10 cellular contexts compared by ENCODE assay signal in the genomic region with DNA sequence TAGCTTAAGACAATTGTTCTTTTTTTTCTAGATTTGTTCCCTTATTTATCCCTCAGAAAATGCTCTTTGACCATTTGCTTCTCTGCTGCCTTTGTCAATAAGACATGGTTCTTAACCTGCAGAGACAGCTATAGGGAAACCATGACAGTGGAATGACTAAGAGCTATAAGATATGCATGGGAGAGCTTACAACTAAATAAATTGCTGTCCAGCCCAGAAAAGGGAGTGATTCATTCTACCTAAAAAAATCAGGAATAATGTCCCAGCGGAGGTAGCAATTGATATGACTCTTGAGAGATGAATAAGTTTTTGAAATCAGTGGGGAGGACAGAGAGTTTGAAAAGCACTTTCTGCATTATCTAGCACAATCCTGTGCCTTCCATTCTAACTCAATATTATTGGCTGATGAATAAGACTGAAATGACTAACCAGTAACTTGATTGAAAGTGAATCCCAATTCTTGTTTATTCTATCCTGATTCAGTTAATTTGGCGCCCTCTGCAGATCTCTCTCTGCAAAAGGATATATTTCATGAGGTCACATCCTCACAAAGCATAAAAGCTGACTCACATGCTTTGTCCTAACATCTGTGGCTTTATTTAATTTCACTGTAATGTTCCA.
DNase-seq lines count a peak whose midpoint lies in the region; ATAC-seq and TF ChIP-seq lines count a peak whose summit lies in the region.
"Had no signal": no experiment of that assay in that cellular context is flagged by ENCODE, and none has a peak within 500 bp of the region (broad histone marks: within the 10 kb centered on the region; RNA-seq: fewer than 3 reads in every experiment).

No MANE protein-coding gene starts in this region.

- no peaks in the 10 kb centered on the region for H3K4me1 Mint-ChIP-seq in activated CD4-positive, alpha-beta T cell treated with anti-CD3 and anti-CD28 coated beads, Interleukin-2, amount 10 ng/mL, durations not matched to agents 7 days and 5 days
- H3K4me1 Mint-ChIP-seq: IgD-negative memory B cell had no signal

- no peaks in the 10 kb centered on the region for H3K9me3 ChIP-seq in ascending aorta

- DNase-seq in Caki2 (ENCODE audit: low read depth) = peak; percentile 30
- DNase-seq in HuH-7 (ENCODE audit: low spot score) = peak; percentile 2
- peak; percentile 36 for DNase-seq in SK-N-DZ (ENCODE audit: low spot score)
- DNase-seq in iPS-NIHi11 (ENCODE audit: low spot score) = peak; percentile 8
- DNase-seq in ascending aorta (ENCODE audit: low spot score in 2 of 2) = no peak
- no peak for DNase-seq in EL
- no peak for DNase-seq in activated CD4-positive, alpha-beta T cell treated with anti-CD3 and anti-CD28 coated beads, Interleukin-2, amount 10 ng/mL, durations not matched to agents 7 days and 5 days
- DNase-seq: activated CD4-positive, alpha-beta T cell treated with anti-CD3 and anti-CD28 coated beads for 1 hour had no signal

- ATAC-seq in HG03025 (IDR thresholded peaks at IDR 0.05; ENCODE audit: low FRiP score, unreplicated experiment) = no peak

- no peak overlapping the region for H3K27ac ChIP-seq in ascending aorta

- no peaks in the 10 kb centered on the region for H3K4me1 ChIP-seq in ascending aorta

- H3K27me3 ChIP-seq in ascending aorta = no peaks in the 10 kb centered on the region

- no peak for TF ChIP-seq CTCF in ascending aorta (IDR thresholded peaks at IDR 0.05)

- in situ Hi-C loops in Caki2 (cut with HindIII; ENCODE audit: low pct_unique_long_range_greater_than_20kb, low sequenced_read_pairs) = no loop called here

- H3K36me3 Mint-ChIP-seq in activated CD4-positive, alpha-beta T cell treated with anti-CD3 and anti-CD28 coated beads, Interleukin-2, amount 10 ng/mL, durations not matched to agents 7 days and 5 days (ENCODE audit: low read depth) = no peaks in the 10 kb centered on the region
- H3K36me3 Mint-ChIP-seq: IgD-negative memory B cell had no signal

- H3K4me3 Mint-ChIP-seq in activated CD4-positive, alpha-beta T cell treated with anti-CD3 and anti-CD28 coated beads, Interleukin-2, amount 10 ng/mL, durations not matched to agents 7 days and 5 days = no peak overlapping the region
- H3K4me3 Mint-ChIP-seq: IgD-negative memory B cell had no signal

- H3K36me3 ChIP-seq in ascending aorta = no peaks in the 10 kb centered on the region

- H3K4me3 ChIP-seq in ascending aorta = no peak overlapping the region

- intact Hi-C loops in ascending aorta (cut with DNase I) = no loop called here

- no peaks in the 10 kb centered on the region for H3K27me3 Mint-ChIP-seq in activated CD4-positive, alpha-beta T cell treated with anti-CD3 and anti-CD28 coated beads, Interleukin-2, amount 10 ng/mL, durations not matched to agents 7 days and 5 days
- H3K27me3 Mint-ChIP-seq: IgD-negative memory B cell had no signal

- no peaks in the 10 kb centered on the region for H3K9me3 Mint-ChIP-seq in activated CD4-positive, alpha-beta T cell treated with anti-CD3 and anti-CD28 coated beads, Interleukin-2, amount 10 ng/mL, durations not matched to agents 7 days and 5 days

- POLR2A ChIA-PET in activated CD4-positive, alpha-beta T cell treated with anti-CD3 and anti-CD28 coated beads, Interleukin-2, amount 10 ng/mL, durations not matched to agents 7 days and 5 days (lab: Charles Lee) = interaction anchor here (0.7 kb wide), 1 partner anchor 1956 kb away, joined by 3 read pairs; no protein-coding TSS in a partner anchor

- CTCF ChIA-PET in activated CD4-positive, alpha-beta T cell treated with anti-CD3 and anti-CD28 coated beads, Interleukin-2, amount 10 ng/mL, durations not matched to agents 7 days and 5 days (lab: Charles Lee) = no interaction called here

- H3K27ac Mint-ChIP-seq in activated CD4-positive, alpha-beta T cell treated with anti-CD3 and anti-CD28 coated beads, Interleukin-2, amount 10 ng/mL, durations not matched to agents 7 days and 5 days = no peak overlapping the region
- H3K27ac Mint-ChIP-seq: IgD-negative memory B cell had no signal

Comparison
In these comparisons a context has a peak if more than half of its experiments do, and no peak if none do; other contexts are left out.
1. DNase-seq: peak in Caki2 (single experiment), HuH-7 (single experiment), SK-N-DZ (single experiment) and iPS-NIHi11 (single experiment); none in ascending aorta (0 of 2), EL (single experiment) and activated CD4-positive, alpha-beta T cell treated with anti-CD3 and anti-CD28 coated beads, Interleukin-2, amount 10 ng/mL, durations not matched to agents 7 days and 5 days (single experiment).